ENCODE assay signal across 17 cellular contexts in the genomic region with DNA sequence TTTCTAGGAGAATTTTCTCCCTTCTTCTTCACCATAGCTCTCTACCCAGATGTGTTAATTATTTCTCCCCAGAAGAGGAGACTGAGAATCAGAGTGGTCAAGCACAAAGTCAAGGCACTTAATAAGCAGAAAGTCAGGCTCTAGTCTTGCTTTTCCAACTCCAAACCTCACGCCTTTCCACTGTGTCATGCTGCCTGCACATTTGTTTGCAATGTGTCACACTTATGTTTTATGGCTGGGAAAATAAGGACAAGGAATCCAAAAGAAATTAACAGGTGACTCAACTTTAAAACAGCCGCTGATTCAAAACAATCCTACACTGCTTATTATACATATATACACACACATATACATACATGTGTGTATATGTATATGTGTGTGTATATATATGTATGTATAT.
DNase-seq lines count a peak whose midpoint lies in the region; ATAC-seq and TF ChIP-seq lines count a peak whose summit lies in the region.
"Had no signal": no experiment of that assay in that cellular context is flagged by ENCODE, and none has a peak within 500 bp of the region (broad histone marks: within the 10 kb centered on the region; RNA-seq: fewer than 3 reads in every experiment).

No MANE protein-coding gene starts in this region.

- peak overlapping the region; percentile 43 for H3K27ac Mint-ChIP-seq in chondrocyte (ENCODE audit: unreplicated experiment)
- H3K27ac Mint-ChIP-seq: CD14-positive monocyte had no signal

- H3K4me1 ChIP-seq in mucosa of descending colon (ENCODE audit: low read depth), result peaks cover 3% of the 10 kb centered on the region
- H3K4me1 ChIP-seq: upper lobe of left lung had no signal

- H3K9me3 ChIP-seq in mucosa of descending colon, result no peaks in the 10 kb centered on the region
- H3K9me3 ChIP-seq: upper lobe of left lung had no signal

- no peaks in the 10 kb centered on the region for H3K36me3 ChIP-seq in mucosa of descending colon (ENCODE audit: low read depth)
- H3K36me3 ChIP-seq: upper lobe of left lung had no signal

- intact Hi-C loops in mucosa of descending colon (cut with DNase I, micrococcal nuclease), result no loop called here

- ATAC-seq in mucosa of descending colon (peak; percentile 80), HG02852 (IDR thresholded peaks at IDR 0.05; ENCODE audit: unreplicated experiment) (no peak), esophagus mucosa (no peak)
- ATAC-seq in activated T-cell treated with anti-CD3 and anti-CD28 coated beads, Interleukin-2, amount 50 U/mL, for 4 hours, result no peak

- TF ChIP-seq CTCF in AG10803 (conservative IDR thresholded peaks at IDR 0.05; ENCODE audit: low read length) (no peak), chondrocyte (IDR thresholded peaks at IDR 0.05) (no peak), mucosa of descending colon (IDR thresholded peaks at IDR 0.05) (no peak)

- no peak overlapping the region for H3K4me3 ChIP-seq in AG10803 (ENCODE audit: low read length)
- no peak overlapping the region for H3K4me3 ChIP-seq in mucosa of descending colon
- H3K4me3 ChIP-seq: upper lobe of left lung had no signal

- no peaks in the 10 kb centered on the region for H3K36me3 Mint-ChIP-seq in chondrocyte (ENCODE audit: low read depth)
- H3K36me3 Mint-ChIP-seq in activated T-cell treated with anti-CD3 and anti-CD28 coated beads, Interleukin-2, amount 50 U/mL, for 4 hours (ENCODE audit: insufficient read depth), result no peaks in the 10 kb centered on the region
- H3K36me3 Mint-ChIP-seq: CD14-positive monocyte had no signal

- peak; percentile 89 for DNase-seq in AG10803 (ENCODE audit: low read depth)
- DNase-seq in M059J (ENCODE audit: low read depth), result peak; percentile 90
- DNase-seq in chondrocyte (ENCODE audit: low spot score), result no peak
- no peak for DNase-seq in mucosa of descending colon
- DNase-seq in activated T-cell treated with anti-CD3 and anti-CD28 coated beads, Interleukin-2, amount 50 U/mL, for 4 hours, result no peak
- DNase-seq in medulla oblongata (ENCODE audit: extremely low spot score), result no peak
- DNase-seq: activated naive CD4-positive, alpha-beta T cell; Karpas-422; midbrain; NCI-H2081; posterior cingulate gyrus; SIG-M5; stimulated activated CD8-positive, alpha-beta memory T cell treated with anti-CD3 and anti-CD28 coated beads, Interleukin-4, amount 100 ng/mL, for 48 hours; upper lobe of left lung had no signal

- H3K9me3 Mint-ChIP-seq in chondrocyte (ENCODE audit: low read depth), result peaks cover 6% of the 10 kb centered on the region
- no peaks in the 10 kb centered on the region for H3K9me3 Mint-ChIP-seq in activated T-cell treated with anti-CD3 and anti-CD28 coated beads, Interleukin-2, amount 50 U/mL, for 4 hours
- H3K9me3 Mint-ChIP-seq: CD14-positive monocyte had no signal

- peaks cover 14% of the 10 kb centered on the region for H3K4me1 Mint-ChIP-seq in chondrocyte (ENCODE audit: low read depth)
- no peaks in the 10 kb centered on the region for H3K4me1 Mint-ChIP-seq in activated T-cell treated with anti-CD3 and anti-CD28 coated beads, Interleukin-2, amount 50 U/mL, for 4 hours (ENCODE audit: low read depth)
- H3K4me1 Mint-ChIP-seq: CD14-positive monocyte had no signal

- no peak overlapping the region for H3K4me3 Mint-ChIP-seq in chondrocyte (ENCODE audit: unreplicated experiment)
- H3K4me3 Mint-ChIP-seq in activated T-cell treated with anti-CD3 and anti-CD28 coated beads, Interleukin-2, amount 50 U/mL, for 4 hours, result no peak overlapping the region
- H3K4me3 Mint-ChIP-seq: CD14-positive monocyte had no signal

- H3K27me3 Mint-ChIP-seq in chondrocyte (ENCODE audit: low read depth), result no peaks in the 10 kb centered on the region
- peaks cover 4% of the 10 kb centered on the region for H3K27me3 Mint-ChIP-seq in activated T-cell treated with anti-CD3 and anti-CD28 coated beads, Interleukin-2, amount 50 U/mL, for 4 hours (ENCODE audit: low read depth)

Comparison
In these comparisons a context has a peak if more than half of its experiments do, and no peak if none do; other contexts are left out.
1. DNase-seq: peak in AG10803 (single experiment) and M059J (single experiment); none in chondrocyte (single experiment), mucosa of descending colon (0 of 3), activated T-cell treated with anti-CD3 and anti-CD28 coated beads, Interleukin-2, amount 50 U/mL, for 4 hours (single experiment) and medulla oblongata (single experiment).